ENCODE assay signal across 18 cellular contexts in the genomic region with DNA sequence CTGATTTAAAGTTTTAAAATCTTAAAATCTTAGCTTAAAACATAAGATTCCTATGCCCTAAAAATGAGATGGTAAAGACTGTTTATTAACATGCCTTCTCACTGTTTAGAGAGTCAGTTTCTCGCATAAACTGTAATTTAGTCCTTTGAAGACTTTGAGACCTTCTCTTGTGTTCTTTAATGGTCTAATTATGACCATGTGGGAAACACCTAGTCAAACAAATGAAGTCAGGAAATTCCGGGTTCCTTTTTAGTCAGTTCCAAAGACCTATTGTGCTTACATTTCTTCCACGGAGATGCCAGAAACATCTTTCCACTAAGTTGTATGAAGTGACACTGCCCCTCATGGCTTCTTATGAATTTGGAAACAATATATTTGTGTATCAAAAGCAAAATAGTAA.
A peak's percentile ranks its signal among the peaks of the same experiment; 100 is the strongest.
DNase-seq lines count a peak whose midpoint lies in the region; ATAC-seq and TF ChIP-seq lines count a peak whose summit lies in the region.
"Had no signal": no experiment of that assay in that cellular context is flagged by ENCODE, and none has a peak within 500 bp of the region (broad histone marks: within the 10 kb centered on the region; RNA-seq: fewer than 3 reads in every experiment).

No MANE protein-coding gene starts in this region.

- TF ChIP-seq CTCF in left ventricle myocardium inferior (IDR thresholded peaks at IDR 0.05; ENCODE audit: borderline replicate concordance) (no peak), lower lobe of right lung (IDR thresholded peaks at IDR 0.05) (no peak), upper lobe of left lung (IDR thresholded peaks at IDR 0.05) (no peak)

- TF ChIP-seq EP300 in upper lobe of left lung (IDR thresholded peaks at IDR 0.05) = no peak

- 34 to 41% methylated on average over 3 of the region's 3 CpGs for WGBS in upper lobe of left lung, 2 donors

- H3K36me3 ChIP-seq in left ventricle myocardium inferior = peaks cover 41% of the 10 kb centered on the region
- H3K36me3 ChIP-seq in lower lobe of right lung = peaks cover 38% of the 10 kb centered on the region
- H3K36me3 ChIP-seq in upper lobe of left lung = peaks cover 0 to 38% (median 11%) of the 10 kb centered on the region in 4 donors

- H3K4me1 ChIP-seq in left ventricle myocardium inferior (peaks cover 29% of the 10 kb centered on the region), lower lobe of right lung (peaks cover 25% of the 10 kb centered on the region), upper lobe of left lung (peaks cover 8 to 22% (median 15%) of the 10 kb centered on the region in 4 donors)
- H3K4me1 ChIP-seq: sigmoid colon had no signal

- ATAC-seq in Right ventricle myocardium inferior (no peak), lower lobe of right lung (peak in 1 of 2 donors; percentile 49), upper lobe of left lung (ENCODE audit: low FRiP score in 2 of 2) (no peak), GM18520 (IDR thresholded peaks at IDR 0.05; ENCODE audit: unreplicated experiment) (no peak)
- ATAC-seq: stimulated activated memory B cell treated with anti-CD40 and anti-IgM and Interleukin-4, amounts not matched to agents 10 μg/mL and 1 μg/mL and 100 μg/mL, for 72 hours had no signal

- peak overlapping the region; percentile 82 for H3K27ac ChIP-seq in left ventricle myocardium inferior (replicated peaks)
- peak overlapping the region; percentile 54 for H3K27ac ChIP-seq in epithelial cell of prostate
- H3K27ac ChIP-seq in lower lobe of right lung = peak overlapping the region; percentile 76
- peak overlapping the region; percentile 65 to 68 (median 68) for H3K27ac ChIP-seq in upper lobe of left lung
- H3K27ac ChIP-seq: sigmoid colon had no signal

- intact Hi-C loops in left ventricle myocardium inferior (cut with micrococcal nuclease) = no loop called here
- intact Hi-C loops in Right ventricle myocardium inferior (cut with DNase I) = no loop called here
- intact Hi-C loops in lower lobe of right lung (cut with DNase I) = no loop called here

- no peak for DNase-seq in left ventricle myocardium inferior
- no peak for DNase-seq in Right ventricle myocardium inferior (ENCODE audit: missing footprints)
- no peak for DNase-seq in epithelial cell of prostate (ENCODE audit: low read depth, low spot score)
- DNase-seq in lower lobe of right lung = no peak
- DNase-seq in upper lobe of left lung = no peak
- DNase-seq in NCI-H2107 (lab: John Stamatoyannopoulos, UW) = no peak
- DNase-seq in stimulated activated CD4-positive, alpha-beta T cell treated with anti-CD3 and anti-CD28 coated beads, Interleukin-2, amount 100 ng/mL, for 24 hours = no peak
- DNase-seq: activated CD4-positive, alpha-beta memory T cell treated with anti-CD3 and anti-CD28 coated beads, Interleukin-2, amount 10 ng/mL, durations not matched to agents 7 days and 5 days; GDM1; KG1; MV-4-11; NCI-H2029; NCI-H446 treated with DMSO at 0.1 percent for 48 hours; occipital lobe; sigmoid colon; SK-N-SH had no signal

- H3K9me3 ChIP-seq in left ventricle myocardium inferior (replicated peaks) (no peaks in the 10 kb centered on the region), lower lobe of right lung (no peaks in the 10 kb centered on the region), upper lobe of left lung (no peaks in the 10 kb centered on the region)
- H3K9me3 ChIP-seq: sigmoid colon, SK-N-SH had no signal

- H3K27me3 ChIP-seq in left ventricle myocardium inferior (ENCODE audit: low read depth) = no peaks in the 10 kb centered on the region
- no peaks in the 10 kb centered on the region for H3K27me3 ChIP-seq in lower lobe of right lung (ENCODE audit: low read depth)
- no peaks in the 10 kb centered on the region for H3K27me3 ChIP-seq in upper lobe of left lung
- H3K27me3 ChIP-seq: sigmoid colon had no signal

- H3K4me3 ChIP-seq in left ventricle myocardium inferior = no peak overlapping the region
- peak overlapping the region; percentile 32 for H3K4me3 ChIP-seq in lower lobe of right lung
- H3K4me3 ChIP-seq in upper lobe of left lung = peak overlapping the region in 1 of 4 donors; percentile 20
- H3K4me3 ChIP-seq: sigmoid colon had no signal

- TF ChIP-seq POLR2A in upper lobe of left lung (IDR thresholded peaks at IDR 0.05) = no peak
